20 cellular contexts compared by ENCODE assay signal in the genomic region with DNA sequence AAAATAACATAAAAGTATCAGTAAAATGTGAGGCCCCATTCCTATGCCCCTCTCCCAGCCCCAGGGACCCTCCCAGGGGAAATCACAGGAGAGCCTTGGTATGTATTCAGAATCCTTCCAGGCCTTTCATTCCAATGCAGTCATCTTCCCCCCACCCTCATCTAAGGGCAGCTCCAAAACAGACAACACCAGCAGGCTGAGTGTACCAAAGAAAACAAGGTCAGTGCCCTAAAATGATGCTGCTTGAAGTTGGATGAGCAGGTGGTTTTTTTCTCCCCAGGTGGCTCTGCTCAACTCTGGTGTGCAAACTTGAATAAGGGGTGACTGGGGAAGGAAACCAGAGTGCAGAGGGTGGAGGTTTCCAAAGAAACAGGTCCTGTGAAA. TPM values are rescaled to one million over a fixed set of nuclear protein-coding genes. Genes with fewer than 3 reads are reported as not detected.
DNase-seq lines count a peak whose midpoint lies in the region; ATAC-seq and TF ChIP-seq lines count a peak whose summit lies in the region.
"Had no signal": no experiment of that assay in that cellular context is flagged by ENCODE, and none has a peak within 500 bp of the region (broad histone marks: within the 10 kb centered on the region; RNA-seq: fewer than 3 reads in every experiment).

No MANE protein-coding gene starts in this region.

- no peak overlapping the region for H3K27ac ChIP-seq in GM23248
- peak overlapping the region; percentile 58 for H3K27ac ChIP-seq in lower lobe of right lung
- H3K27ac ChIP-seq in tibial artery: peak overlapping the region; percentile 21 to 35

- intact Hi-C loops in lower lobe of right lung (cut with DNase I): no loop called here
- intact Hi-C loops in tibial artery (cut with DNase I; ENCODE audit: low total_unique reads): loop anchor here (5.0 kb wide), 1 partner anchor 61 kb away; no protein-coding TSS in a partner anchor

- no peak overlapping the region for H3K4me3 Mint-ChIP-seq in chondrocyte (ENCODE audit: unreplicated experiment)
- H3K4me3 Mint-ChIP-seq: activated naive CD4-positive, alpha-beta T cell treated with anti-CD3 and anti-CD28 coated beads, Interleukin-2, amount 10 ng/mL, durations not matched to agents 7 days and 5 days; activated T-helper 1 cell treated with anti-CD3 and anti-CD28 coated beads, Interleukin-12 subunit alpha, Interleukin-12 subunit beta, Interleukin-2, Interleukin-4 antibody, amounts not matched to agents 30 ng/mL and 10 ng/mL and 1 ng/mL, durations not matched to agents 14 hours and 24 hours and 36 hours; CD8-positive, alpha-beta T cell; memory B cell; naive thymus-derived CD4-positive, alpha-beta T cell had no signal

- peaks cover 4% of the 10 kb centered on the region for H3K36me3 Mint-ChIP-seq in chondrocyte (ENCODE audit: low read depth)
- H3K36me3 Mint-ChIP-seq: activated naive CD4-positive, alpha-beta T cell treated with anti-CD3 and anti-CD28 coated beads, Interleukin-2, amount 10 ng/mL, durations not matched to agents 7 days and 5 days; CD8-positive, alpha-beta T cell; memory B cell had no signal

- ATAC-seq in lower lobe of right lung: no peak
- no peak for ATAC-seq in GM18519 (IDR thresholded peaks at IDR 0.05; ENCODE audit: low FRiP score, unreplicated experiment)
- ATAC-seq: CD8-positive, alpha-beta T cell; naive thymus-derived CD4-positive, alpha-beta T cell had no signal

- H2AFZ ChIP-seq in GM23248: peak overlapping the region; percentile 78; the same call in 1 of the 2 replicates

- H3K4me1 ChIP-seq in GM23248 (ENCODE audit: insufficient read depth): peaks cover 17% of the 10 kb centered on the region
- H3K4me1 ChIP-seq in lower lobe of right lung: peaks cover 63% of the 10 kb centered on the region
- peaks cover 0 to 61% (median 37%) of the 10 kb centered on the region in 4 donors for H3K4me1 ChIP-seq in tibial artery

- H3F3A ChIP-seq in GM23248 (ENCODE audit: insufficient read depth): no peaks in the 10 kb centered on the region

- no peaks in the 10 kb centered on the region for H3K9me2 ChIP-seq in GM23248 (ENCODE audit: insufficient read depth)

- H3K27me3 ChIP-seq in GM23248 (replicated peaks; ENCODE audit: insufficient read depth): no peaks in the 10 kb centered on the region
- no peaks in the 10 kb centered on the region for H3K27me3 ChIP-seq in lower lobe of right lung (ENCODE audit: low read depth)
- no peaks in the 10 kb centered on the region for H3K27me3 ChIP-seq in tibial artery

- peak overlapping the region; percentile 26 for H3K9ac ChIP-seq in GM23248

- no peaks in the 10 kb centered on the region for H3K79me2 ChIP-seq in GM23248 (ENCODE audit: insufficient read depth)

- in situ Hi-C loops in GM23248 (cut with MboI): loop anchor here (5.0 kb wide), 1 partner anchor 144 kb away; no protein-coding TSS in a partner anchor

- no peak for TF ChIP-seq CTCF in chondrocyte (IDR thresholded peaks at IDR 0.05)
- TF ChIP-seq CTCF in lower lobe of right lung (IDR thresholded peaks at IDR 0.05): no peak
- TF ChIP-seq CTCF in tibial artery (IDR thresholded peaks at IDR 0.05): no peak

- H3K9me3 Mint-ChIP-seq in chondrocyte (ENCODE audit: low read depth): no peaks in the 10 kb centered on the region
- H3K9me3 Mint-ChIP-seq: activated naive CD4-positive, alpha-beta T cell treated with anti-CD3 and anti-CD28 coated beads, Interleukin-2, amount 10 ng/mL, durations not matched to agents 7 days and 5 days had no signal

- no peak overlapping the region for H3K4me3 ChIP-seq in GM23248
- H3K4me3 ChIP-seq in lower lobe of right lung: no peak overlapping the region
- H3K4me3 ChIP-seq in tibial artery: no peak overlapping the region
- H3K4me3 ChIP-seq: dorsolateral prefrontal cortex had no signal

- H3K9me3 ChIP-seq in GM23248 (ENCODE audit: low read depth) (no peaks in the 10 kb centered on the region), lower lobe of right lung (no peaks in the 10 kb centered on the region), tibial artery (no peaks in the 10 kb centered on the region)

- peak overlapping the region; percentile 42 for H3K4me2 ChIP-seq in GM23248 (ENCODE audit: unreplicated experiment)

- DNase-seq in GM23248 (peak; percentile 46), chondrocyte (ENCODE audit: low spot score) (peak; percentile 39), lower lobe of right lung (no peak), tibial artery (no peak), GM19240 (ENCODE audit: insufficient read length, low spot score) (no peak), NCI-H1092 (lab: John Stamatoyannopoulos, UW) (no peak)
- DNase-seq: activated CD4-positive, alpha-beta T cell treated with anti-CD3 and anti-CD28 coated beads, Interleukin-2, amount 50 U/mL, for 4 hours; activated CD4-positive, CD25-positive, alpha-beta regulatory T cell; activated naive CD4-positive, alpha-beta T cell treated with anti-CD3 and anti-CD28 coated beads, Interleukin-2, amount 10 ng/mL, durations not matched to agents 7 days and 5 days; caudate nucleus; CD8-positive, alpha-beta T cell; DMS 273 treated with DMSO at 0.1 percent for 48 hours; dorsolateral prefrontal cortex; naive thymus-derived CD4-positive, alpha-beta T cell; NCI-H1105 treated with DMSO at 0.1 percent for 48 hours; NCI-H2081 treated with DMSO at 0.1 percent for 48 hours; stimulated activated CD4-positive, alpha-beta T cell treated with anti-CD3 and anti-CD28 coated beads, Interleukin-1b, Interleukin-23, amount 100 ng/mL, for 48 hours had no signal

- H3K4me1 Mint-ChIP-seq in chondrocyte (ENCODE audit: low read depth): peaks cover 75% of the 10 kb centered on the region

- H3K27ac Mint-ChIP-seq in chondrocyte (ENCODE audit: unreplicated experiment): peak overlapping the region; percentile 57
- H3K27ac Mint-ChIP-seq: activated naive CD4-positive, alpha-beta T cell treated with anti-CD3 and anti-CD28 coated beads, Interleukin-2, amount 10 ng/mL, durations not matched to agents 7 days and 5 days; activated T-helper 1 cell treated with anti-CD3 and anti-CD28 coated beads, Interleukin-12 subunit alpha, Interleukin-12 subunit beta, Interleukin-2, Interleukin-4 antibody, amounts not matched to agents 30 ng/mL and 10 ng/mL and 1 ng/mL, durations not matched to agents 14 hours and 24 hours and 36 hours; CD8-positive, alpha-beta T cell; memory B cell; naive thymus-derived CD4-positive, alpha-beta T cell had no signal

- no peaks in the 10 kb centered on the region for H3K36me3 ChIP-seq in GM23248 (ENCODE audit: low read depth)
- no peaks in the 10 kb centered on the region for H3K36me3 ChIP-seq in lower lobe of right lung
- no peaks in the 10 kb centered on the region for H3K36me3 ChIP-seq in tibial artery

- no peaks in the 10 kb centered on the region for H4K20me1 ChIP-seq in GM23248 (ENCODE audit: insufficient read depth)

- H3K27me3 Mint-ChIP-seq in chondrocyte (ENCODE audit: low read depth): no peaks in the 10 kb centered on the region

RNA-seq across cellular contexts. Expression of a gene that starts 56.2 kb away (rescaled TPM):
- 13.3 and 14.4 TPM in 2 replicates for total RNA-seq in GM23248 (2014; rRNA removed; shearing (Covaris generic))
- 8.0 and 9.5 TPM in 2 replicates for polyA plus RNA-seq in GM23248 (2016; fragmentation: Nextera tagmentation; extraction: Ambion mirVana)
- total RNA-seq in chondrocyte (50.4 to 98.1 TPM (median 54.4 TPM) in 3 replicates), lower lobe of right lung (61.1 TPM)

Comparison
In these comparisons a context has a peak if more than half of its experiments do, and no peak if none do; other contexts are left out.
1. DNase-seq: peak in GM23248 (single experiment) and chondrocyte (single experiment); none in lower lobe of right lung (single experiment), tibial artery (0 of 2), GM19240 (single experiment) and NCI-H1092 (single experiment).